21 cellular contexts compared by ENCODE assay signal in genomic region chr7:118762451-118762850, GRCh38.
DNase-seq lines count a peak whose midpoint lies in the region; ATAC-seq and TF ChIP-seq lines count a peak whose summit lies in the region.
"Had no signal": no experiment of that assay in that cellular context is flagged by ENCODE, and none has a peak within 500 bp of the region (broad histone marks: within the 10 kb centered on the region; RNA-seq: fewer than 3 reads in every experiment).

No MANE protein-coding gene starts in this region.

- H3K4me1 ChIP-seq in ovary (ENCODE audit: insufficient read depth), result no peaks in the 10 kb centered on the region
- H3K4me1 ChIP-seq: BE2C, BLaER1 had no signal

- TF ChIP-seq POLR2A in ovary (IDR thresholded peaks at IDR 0.05), result no peak

- CTCF ChIA-PET in RWPE1 (lab: Yijun Ruan, JAX), result no interaction called here

- TF ChIP-seq CTCF in ovary (IDR thresholded peaks at IDR 0.05), result no peak
- no peak for TF ChIP-seq CTCF in RWPE1 (conservative IDR thresholded peaks at IDR 0.05; ENCODE audit: low read depth)

- 69 to 79% (median 76%) methylated on average over 2 of the region's 2 CpGs for WGBS in ovary, 3 donors

- POLR2A ChIA-PET in RWPE1 (lab: Yijun Ruan, JAX; ENCODE audit: low non-redundant PET), result no interaction called here

- ATAC-seq in Right ventricle myocardium superior (ENCODE audit: poor library complexity), result no peak

- H3K4me3 ChIP-seq in ovary, result no peak overlapping the region
- H3K4me3 ChIP-seq: BLaER1 had no signal

- in situ Hi-C loops in G401 (cut with HindIII; ENCODE audit: low sequenced_read_pairs), result no loop called here

- H3K27me3 ChIP-seq in ovary, result no peaks in the 10 kb centered on the region
- H3K27me3 ChIP-seq: BE2C, BLaER1 had no signal

- TF ChIP-seq EP300 in ovary (IDR thresholded peaks at IDR 0.05), result no peak

- H3K36me3 ChIP-seq in ovary, result no peaks in the 10 kb centered on the region
- H3K36me3 ChIP-seq: BE2C, BLaER1 had no signal

- H3K9me3 ChIP-seq in ovary, result no peaks in the 10 kb centered on the region
- H3K9me3 ChIP-seq: BE2C had no signal

- DNase-seq in G401 (ENCODE audit: low spot score) (peak; percentile 93), cerebellar cortex (ENCODE audit: low spot score) (peak; percentile 93), cerebellum (ENCODE audit: low spot score) (peak; percentile 72), ovary (no peak), RWPE1 (ENCODE audit: low spot score) (no peak), Right ventricle myocardium superior (no peak)
- DNase-seq: 8988T; ACHN; BE2C; CD4-positive, alpha-beta memory T cell; CD4-positive, CD25-positive, alpha-beta regulatory T cell; CD8-positive, alpha-beta memory T cell; COR-L47; DMS 273 treated with DMSO at 0.1 percent for 48 hours; DMS153; DMS53; DMS79; DND-41; EL; GF-D8 had no signal

- H3K27ac ChIP-seq in ovary (no peak overlapping the region), RWPE1 (no peak overlapping the region)
- H3K27ac ChIP-seq: BLaER1 had no signal

- intact Hi-C loops in ovary (cut with DNase I), result no loop called here
- intact Hi-C loops in Right ventricle myocardium superior (cut with DNase I), result no loop called here

Comparison
In these comparisons a context has a peak if more than half of its experiments do, and no peak if none do; other contexts are left out.
1. DNase-seq: peak in G401 (single experiment), cerebellar cortex (single experiment) and cerebellum (single experiment); none in ovary (0 of 5), RWPE1 (single experiment) and Right ventricle myocardium superior (single experiment).